ENCODE assay signal across 18 cellular contexts in genomic region chr2:1572638-1573037, GRCh38.
DNase-seq lines count a peak whose midpoint lies in the region; ATAC-seq, FAIRE-seq and TF ChIP-seq lines count a peak whose summit lies in the region.
"Had no signal": no experiment of that assay in that cellular context is flagged by ENCODE, and none has a peak within 500 bp of the region (broad histone marks: within the 10 kb centered on the region; RNA-seq: fewer than 3 reads in every experiment).

No MANE protein-coding gene starts in this region.

- H3K27ac ChIP-seq in astrocyte (ENCODE audit: low read depth, low read length) (peak overlapping the region; percentile 31), psoas muscle (no peak overlapping the region)
- H3K27ac ChIP-seq: PC-9, prostate gland, testis had no signal

- H3K79me2 ChIP-seq in astrocyte (ENCODE audit: insufficient read depth, low read length) = no peaks in the 10 kb centered on the region

- CTCF ChIA-PET in activated CD4-positive, alpha-beta memory T cell treated with anti-CD3 and anti-CD28 coated beads, Interleukin-2, amount 10 ng/mL, durations not matched to agents 7 days and 5 days (lab: Charles Lee) = no interaction called here

- H3K4me1 ChIP-seq in astrocyte (ENCODE audit: insufficient read depth, low read length) = peaks cover 15% of the 10 kb centered on the region
- no peaks in the 10 kb centered on the region for H3K4me1 ChIP-seq in psoas muscle
- H3K4me1 ChIP-seq: prostate gland, testis had no signal

- no peak overlapping the region for H3K4me3 Mint-ChIP-seq in astrocyte (ENCODE audit: unreplicated experiment)
- H3K4me3 Mint-ChIP-seq in activated CD4-positive, alpha-beta memory T cell treated with anti-CD3 and anti-CD28 coated beads, Interleukin-2, amount 10 ng/mL, durations not matched to agents 7 days and 5 days = no peak overlapping the region
- H3K4me3 Mint-ChIP-seq: activated naive CD4-positive, alpha-beta T cell treated with anti-CD3 and anti-CD28 coated beads, Interleukin-2, amount 10 ng/mL, durations not matched to agents 7 days and 5 days had no signal

- WGBS in psoas muscle, 3 donors = 61 to 69% (median 63%) methylated on average over 10 of the region's 10 CpGs

- POLR2A ChIA-PET in activated CD4-positive, alpha-beta memory T cell treated with anti-CD3 and anti-CD28 coated beads, Interleukin-2, amount 10 ng/mL, durations not matched to agents 7 days and 5 days (lab: Charles Lee) = no interaction called here

- TF ChIP-seq CTCF in astrocyte (IDR thresholded peaks at IDR 0.05; ENCODE audit: insufficient read depth, low read depth, low read length) = no peak
- TF ChIP-seq CTCF in psoas muscle (IDR thresholded peaks at IDR 0.05) = no peak

- H3K4me2 ChIP-seq in astrocyte (ENCODE audit: low read length) = peak overlapping the region; percentile 42
- H3K4me2 ChIP-seq: PC-9 had no signal

- ATAC-seq in psoas muscle = peak in 3 of 4 donors; percentile 63 to 68 (median 65)
- no peak for ATAC-seq in HG03108 (IDR thresholded peaks at IDR 0.05; ENCODE audit: unreplicated experiment)

- H3K36me3 Mint-ChIP-seq in astrocyte (ENCODE audit: low read depth, unreplicated experiment) = peaks cover 2% of the 10 kb centered on the region
- H3K36me3 Mint-ChIP-seq in activated CD4-positive, alpha-beta memory T cell treated with anti-CD3 and anti-CD28 coated beads, Interleukin-2, amount 10 ng/mL, durations not matched to agents 7 days and 5 days (ENCODE audit: low read depth) = no peaks in the 10 kb centered on the region

- H3K9ac ChIP-seq in astrocyte (ENCODE audit: low read length) = peak overlapping the region; percentile 18

- no peaks in the 10 kb centered on the region for H3K27me3 ChIP-seq in astrocyte (ENCODE audit: insufficient read depth, low read length)
- peaks cover 0 to 4% (median 0%) of the 10 kb centered on the region in 3 donors for H3K27me3 ChIP-seq in psoas muscle (ENCODE audit: insufficient read depth in 3 of 3, low read length in 2 of 3)
- H3K27me3 ChIP-seq: testis had no signal

- no peaks in the 10 kb centered on the region for H4K20me1 ChIP-seq in astrocyte (ENCODE audit: insufficient read depth, low read length)

- DNase-seq in EH (ENCODE audit: low read depth) (peak; percentile 65), astrocyte (ENCODE audit: low read depth) (peak; percentile 72), cardiac septum (ENCODE audit: low spot score) (peak; percentile 84), psoas muscle (peak; percentile 80 to 83), NCI-H510A treated with DMSO at 0.1 percent for 48 hours (lab: John Stamatoyannopoulos, UW) (no peak), NCI-H774 (lab: John Stamatoyannopoulos, UW) (no peak)
- DNase-seq in activated CD4-positive, alpha-beta memory T cell treated with anti-CD3 and anti-CD28 coated beads, Interleukin-2, amount 10 ng/mL, durations not matched to agents 7 days and 5 days = no peak
- DNase-seq: ACHN; activated naive CD4-positive, alpha-beta T cell treated with anti-CD3 and anti-CD28 coated beads, Interleukin-2, amount 10 ng/mL, durations not matched to agents 7 days and 5 days; caudate nucleus; COR-L47; NCI-H1436; PC-9; stimulated activated CD4-positive, alpha-beta T cell treated with anti-CD3 and anti-CD28 coated beads, Interleukin-1b, Interleukin-23, amount 100 ng/mL, for 48 hours had no signal

- H3K4me3 ChIP-seq in astrocyte (ENCODE audit: insufficient read depth, low read depth, low read length) = no peak overlapping the region
- no peak overlapping the region for H3K4me3 ChIP-seq in psoas muscle
- H3K4me3 ChIP-seq: PC-9, prostate gland, testis had no signal

- intact Hi-C loops in cardiac septum (cut with DNase I) = no loop called here
- intact Hi-C loops in psoas muscle (cut with DNase I) = no loop called here

- H3K9me3 ChIP-seq in astrocyte (ENCODE audit: insufficient read depth, low read depth, low read length) (no peaks in the 10 kb centered on the region), psoas muscle (no peaks in the 10 kb centered on the region)
- H3K9me3 ChIP-seq: prostate gland, testis had no signal

- H3K36me3 ChIP-seq in astrocyte (ENCODE audit: insufficient read depth, low read length) = no peaks in the 10 kb centered on the region
- no peaks in the 10 kb centered on the region for H3K36me3 ChIP-seq in psoas muscle (ENCODE audit: insufficient read depth in 1 of 2, low read depth in 1 of 2)
- H3K36me3 ChIP-seq: prostate gland had no signal

- H3K27me3 Mint-ChIP-seq in astrocyte (ENCODE audit: low read depth, unreplicated experiment) = peaks cover 10% of the 10 kb centered on the region
- H3K27me3 Mint-ChIP-seq in activated CD4-positive, alpha-beta memory T cell treated with anti-CD3 and anti-CD28 coated beads, Interleukin-2, amount 10 ng/mL, durations not matched to agents 7 days and 5 days = peaks cover 4% of the 10 kb centered on the region

- peak; percentile 20 for FAIRE-seq in astrocyte (lab: Jason Lieb, UNC)
- FAIRE-seq: G401.6 had no signal

- no peak overlapping the region for H2AFZ ChIP-seq in astrocyte (ENCODE audit: low read depth, low read length)
- H2AFZ ChIP-seq: PC-9 had no signal

- peak overlapping the region; percentile 55 for H3K27ac Mint-ChIP-seq in astrocyte (ENCODE audit: unreplicated experiment)
- no peak overlapping the region for H3K27ac Mint-ChIP-seq in activated CD4-positive, alpha-beta memory T cell treated with anti-CD3 and anti-CD28 coated beads, Interleukin-2, amount 10 ng/mL, durations not matched to agents 7 days and 5 days
- H3K27ac Mint-ChIP-seq: activated naive CD4-positive, alpha-beta T cell treated with anti-CD3 and anti-CD28 coated beads, Interleukin-2, amount 10 ng/mL, durations not matched to agents 7 days and 5 days had no signal

- H3K9me3 Mint-ChIP-seq in astrocyte (ENCODE audit: unreplicated experiment) = peaks cover 7% of the 10 kb centered on the region
- H3K9me3 Mint-ChIP-seq in activated CD4-positive, alpha-beta memory T cell treated with anti-CD3 and anti-CD28 coated beads, Interleukin-2, amount 10 ng/mL, durations not matched to agents 7 days and 5 days = peaks cover 4% of the 10 kb centered on the region

- H3K4me1 Mint-ChIP-seq in astrocyte (ENCODE audit: low read depth, unreplicated experiment) = peaks cover 13% of the 10 kb centered on the region
- H3K4me1 Mint-ChIP-seq in activated CD4-positive, alpha-beta memory T cell treated with anti-CD3 and anti-CD28 coated beads, Interleukin-2, amount 10 ng/mL, durations not matched to agents 7 days and 5 days = no peaks in the 10 kb centered on the region
- H3K4me1 Mint-ChIP-seq: activated naive CD4-positive, alpha-beta T cell treated with anti-CD3 and anti-CD28 coated beads, Interleukin-2, amount 10 ng/mL, durations not matched to agents 7 days and 5 days had no signal

Comparison
In these comparisons a context has a peak if more than half of its experiments do, and no peak if none do; other contexts are left out.
1. DNase-seq: peak in EH (single experiment), astrocyte (single experiment), cardiac septum (single experiment) and psoas muscle (2 of 2); none in NCI-H510A treated with DMSO at 0.1 percent for 48 hours (single experiment), NCI-H774 (single experiment) and activated CD4-positive, alpha-beta memory T cell treated with anti-CD3 and anti-CD28 coated beads, Interleukin-2, amount 10 ng/mL, durations not matched to agents 7 days and 5 days (single experiment).